11 cellular contexts compared by ENCODE assay signal in genomic region chr17:73194514-73195222, GRCh38. TPM values are rescaled to one million over a fixed set of nuclear protein-coding genes. Genes with fewer than 3 reads are reported as not detected.
DNase-seq lines count a peak whose midpoint lies in the region; ATAC-seq, FAIRE-seq and TF ChIP-seq lines count a peak whose summit lies in the region.
"Had no signal": no experiment of that assay in that cellular context is flagged by ENCODE, and none has a peak within 500 bp of the region (broad histone marks: within the 10 kb centered on the region; RNA-seq: fewer than 3 reads in every experiment).

No MANE protein-coding gene starts in this region.

- H3K36me3 Mint-ChIP-seq in memory B cell, result peaks cover 17% of the 10 kb centered on the region

- H3K27me3 ChIP-seq in adipocyte (replicated peaks; ENCODE audit: control insufficient read depth, insufficient read depth, low read length), result no peaks in the 10 kb centered on the region
- no peaks in the 10 kb centered on the region for H3K27me3 ChIP-seq in suprapubic skin

- no peaks in the 10 kb centered on the region for H3K9me3 Mint-ChIP-seq in memory B cell

- no peak overlapping the region for H3K27ac ChIP-seq in suprapubic skin

- FAIRE-seq in H54 (lab: Jason Lieb, UNC), result no peak

- DNase-seq in AG10803 (ENCODE audit: low read depth) (peak; percentile 37), H54 (ENCODE audit: insufficient read length, low spot score) (peak; percentile 43), adipocyte (ENCODE audit: low read depth) (peak; percentile 69), memory B cell (ENCODE audit: low spot score in 2 of 2) (no peak), suprapubic skin (ENCODE audit: low spot score in 2 of 2) (no peak), ACHN (no peak), NCI-H1092 (lab: John Stamatoyannopoulos, UW) (no peak)
- DNase-seq in effector CD8-positive, alpha-beta T cell (lab: John Stamatoyannopoulos, UW), result no peak
- DNase-seq: GF-D8, KG1, T-helper 9 cell had no signal

- H3K4me1 ChIP-seq in adipocyte (ENCODE audit: control insufficient read depth, insufficient read depth, low read length), result peaks cover 22% of the 10 kb centered on the region
- H3K4me1 ChIP-seq in suprapubic skin, result peaks cover 31% of the 10 kb centered on the region

- TF ChIP-seq POLR2A in H54 (IDR thresholded peaks at IDR 0.05; ENCODE audit: low read depth, low read length), result no peak
- no peak for TF ChIP-seq POLR2A in suprapubic skin (IDR thresholded peaks at IDR 0.05)

- no peaks in the 10 kb centered on the region for H3K27me3 Mint-ChIP-seq in memory B cell

- H3K9ac ChIP-seq in adipocyte (ENCODE audit: low read length), result peak overlapping the region; percentile 26

- H3K4me1 Mint-ChIP-seq in memory B cell, result peaks cover 12% of the 10 kb centered on the region

- in situ Hi-C loops in ACHN (cut with HindIII; ENCODE audit: low pct_ligation_motif_present, low pct_unique_long_range_greater_than_20kb, low sequenced_read_pairs), result no loop called here

- peak overlapping the region; percentile 41 for H3K4me3 Mint-ChIP-seq in memory B cell

- no peaks in the 10 kb centered on the region for H3K9me3 ChIP-seq in adipocyte (ENCODE audit: control insufficient read depth, low read length)
- no peaks in the 10 kb centered on the region for H3K9me3 ChIP-seq in suprapubic skin

- H3K36me3 ChIP-seq in adipocyte (ENCODE audit: control insufficient read depth, insufficient read depth, low read length, severe bottlenecking) (peaks cover 32% of the 10 kb centered on the region), suprapubic skin (peaks cover 33% of the 10 kb centered on the region)

- ATAC-seq in memory B cell (ENCODE audit: low read depth), result no peak

- H3K27ac Mint-ChIP-seq in memory B cell, result no peak overlapping the region

- no peak overlapping the region for H3K4me3 ChIP-seq in AG10803 (ENCODE audit: low read length)
- H3K4me3 ChIP-seq in adipocyte (ENCODE audit: low read length), result no peak overlapping the region
- H3K4me3 ChIP-seq in suprapubic skin, result no peak overlapping the region

- no peak for TF ChIP-seq EP300 in suprapubic skin (IDR thresholded peaks at IDR 0.05)

- 89% methylated on average over 22 of the region's 22 CpGs for WGBS in suprapubic skin

- no peak for TF ChIP-seq CTCF in AG10803 (conservative IDR thresholded peaks at IDR 0.05; ENCODE audit: low read length)
- no peak for TF ChIP-seq CTCF in suprapubic skin (IDR thresholded peaks at IDR 0.05)

RNA-seq across cellular contexts. Expression of gene COG1, which starts 1.8 kb away (rescaled TPM):
- total RNA-seq in suprapubic skin, result 10 to 100 TPM; 17.9 to 65.8 (median 23.8) TPM

RNA-seq across cellular contexts. Expression of gene SSTR2, which starts 29.9 kb away (rescaled TPM):
- total RNA-seq in suprapubic skin, result under 1 TPM; 0.30 to 0.89 (median 0.78) TPM

Comparison
In these comparisons a context has a peak if more than half of its experiments do, and no peak if none do; other contexts are left out.
1. DNase-seq: peak in AG10803 (single experiment), H54 (single experiment) and adipocyte (single experiment); none in memory B cell (0 of 2), suprapubic skin (0 of 2), effector CD8-positive, alpha-beta T cell (single experiment), ACHN (single experiment) and NCI-H1092 (single experiment).